16 cellular contexts compared by ENCODE assay signal in the genomic region with DNA sequence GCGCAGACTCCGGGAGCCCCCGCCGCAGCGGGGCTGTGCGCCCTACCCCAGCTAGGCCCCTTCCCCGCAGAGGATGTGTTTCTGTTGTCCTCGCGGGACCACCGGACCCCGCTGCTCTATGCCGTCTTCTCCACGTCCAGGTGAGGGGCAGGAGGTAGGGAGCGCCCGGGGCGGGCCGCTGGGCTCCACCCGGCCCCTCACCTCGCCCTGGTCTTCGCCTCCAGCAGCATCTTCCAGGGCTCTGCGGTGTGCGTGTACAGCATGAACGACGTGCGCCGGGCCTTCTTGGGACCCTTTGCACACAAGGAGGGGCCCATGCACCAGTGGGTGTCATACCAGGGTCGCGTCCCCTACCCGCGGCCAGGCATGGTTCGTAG. TPM values are rescaled to one million over a fixed set of nuclear protein-coding genes. Genes with fewer than 3 reads are reported as not detected.
DNase-seq lines count a peak whose midpoint lies in the region; ATAC-seq, FAIRE-seq and TF ChIP-seq lines count a peak whose summit lies in the region.
"Had no signal": no experiment of that assay in that cellular context is flagged by ENCODE, and none has a peak within 500 bp of the region (broad histone marks: within the 10 kb centered on the region; RNA-seq: fewer than 3 reads in every experiment).

No MANE protein-coding gene starts in this region.

- no peak overlapping the region for H3K18ac ChIP-seq in mesendoderm (ENCODE audit: low read length)

- no peaks in the 10 kb centered on the region; the same call in 1 of the 2 replicates for H4K20me1 ChIP-seq in K562 (replicated peaks; ENCODE audit: control insufficient read depth, insufficient read depth, low read length)

- no peak overlapping the region for H4K8ac ChIP-seq in mesendoderm (ENCODE audit: low read depth, low read length)

- H3K9me1 ChIP-seq in K562 (ENCODE audit: control insufficient read depth, insufficient read depth, low read length): no peaks in the 10 kb centered on the region

- no peak for TF ChIP-seq EP300 in K562 (IDR thresholded peaks at IDR 0.05; ENCODE audit: low read length)
- no peak for TF ChIP-seq EP300 in transverse colon (IDR thresholded peaks at IDR 0.05; ENCODE audit: low read depth)

- H3K4me2 ChIP-seq in K562 (ENCODE audit: insufficient read depth, low read length) (peak overlapping the region; percentile 43; the same call in 1 of the 2 replicates), mesendoderm (ENCODE audit: low read length) (no peak overlapping the region)

- TF ChIP-seq POLR2A in K562 (conservative IDR thresholded peaks at IDR 0.05) (no peak), transverse colon (IDR thresholded peaks at IDR 0.05) (no peak)

- no peak overlapping the region for H3K4ac ChIP-seq in mesendoderm (ENCODE audit: low read depth, low read length)

- H3K4me3 ChIP-seq in heart right ventricle (peak overlapping the region in 9 of 10 donors; percentile 18 to 54 (median 38)), K562 (no peak overlapping the region; the same call in 1 of the 2 replicates), mesendoderm (ENCODE audit: low read length) (no peak overlapping the region), transverse colon (peak overlapping the region in 2 of 4 donors; percentile 35 to 40), BE2C (ENCODE audit: low read depth, low read length) (no peak overlapping the region)
- H3K4me3 ChIP-seq: A549 had no signal

- WGBS in heart right ventricle, 2 donors: 48 to 66% methylated on average over 30 to 31 of the region's 31 CpGs
- 29% methylated on average over 10 of the region's 31 CpGs for WGBS in K562 (ENCODE audit: insufficient coverage, low coverage, missing lambda C conversion rate)
- no CpG with 5 or more reads among the region's 31 CpGs for WGBS in mesendoderm (ENCODE audit: extremely low coverage, insufficient coverage, low lambda C conversion rate)
- WGBS in transverse colon (ENCODE audit: low coverage in 1 of 2), 2 donors: 61% methylated on average over 29 of the region's 31 CpGs; no CpG with 5 or more reads in 1 of the 2 donors

- POLR2A ChIA-PET in K562 (lab: Yijun Ruan, JAX): no interaction called here

- no peak overlapping the region for H2BK5ac ChIP-seq in mesendoderm (ENCODE audit: low read length)

- H3K36me3 ChIP-seq in heart right ventricle (peaks cover 0 to 8% (median 0%) of the 10 kb centered on the region in 9 donors), K562 (ENCODE audit: control insufficient read depth, insufficient read depth, low read length) (no peaks in the 10 kb centered on the region), mesendoderm (ENCODE audit: control insufficient read depth, insufficient read depth, low read length) (no peaks in the 10 kb centered on the region), transverse colon (no peaks in the 10 kb centered on the region), BE2C (no peaks in the 10 kb centered on the region)

- no peak overlapping the region for H2AK5ac ChIP-seq in mesendoderm (ENCODE audit: low read length)

- no peak overlapping the region for H2BK15ac ChIP-seq in mesendoderm (replicated peaks; ENCODE audit: low read depth)

- ATAC-seq in heart right ventricle: peak in 1 of 8 donors; percentile 2
- ATAC-seq in left ventricle myocardium superior: no peak
- no peak for ATAC-seq in K562
- ATAC-seq in HG03342 (IDR thresholded peaks at IDR 0.05; ENCODE audit: unreplicated experiment): no peak

- CTCF ChIA-PET in K562 (lab: Yijun Ruan, JAX; ENCODE audit: low intra/inter-chr PET ratio): interaction anchor here (0.6 to 4.1 kb wide), 6 partner anchors 14 to 82 kb away, joined by 3 to 37 read pairs (median 10); a partner anchor contains a TSS

- H3K4me1 ChIP-seq in heart right ventricle (peaks cover 5 to 60% (median 39%) of the 10 kb centered on the region in 9 donors), K562 (replicated peaks in 1 of 2; ENCODE audit: control insufficient read depth in 2 of 2, insufficient read depth in 2 of 2, low read length in 2 of 2) (peaks cover 4 to 61% of the 10 kb centered on the region in 2 experiments; a peak in 3 of 5 replicates), mesendoderm (ENCODE audit: control insufficient read depth, low read depth, low read length) (peaks cover 3% of the 10 kb centered on the region), transverse colon (peaks cover 14 to 48% (median 31%) of the 10 kb centered on the region in 4 donors), BE2C (no peaks in the 10 kb centered on the region)

- intact Hi-C loops in heart right ventricle (cut with DNase I): loop anchor here (1.0 to 10.0 kb wide), 14 partner anchors 46 to 155 kb away; a partner anchor contains a TSS
- intact Hi-C loops in left ventricle myocardium superior (cut with micrococcal nuclease): loop anchor here (2.0 kb wide), 1 partner anchor 19 kb away; a partner anchor contains a TSS
- intact Hi-C loops in K562 (cut with micrococcal nuclease): loop anchor here (1.0 to 5.0 kb wide), 4 partner anchors 46 to 151 kb away; no protein-coding TSS in a partner anchor
- intact Hi-C loops in transverse colon (cut with DNase I; ENCODE audit: low total_unique reads): loop anchor here (2.0 to 10.0 kb wide), 3 partner anchors 47 to 149 kb away; a partner anchor contains a TSS

- no peak for TF ChIP-seq RAD21 in K562 (CRISPR knock-in tag; conservative IDR thresholded peaks at IDR 0.05 in 1 of 2, IDR thresholded peaks at IDR 0.05 in 1 of 2)

- no peak overlapping the region for H2BK120ac ChIP-seq in mesendoderm (ENCODE audit: low read depth, low read length)

- H3K9ac ChIP-seq in K562 (ENCODE audit: insufficient read depth in 1 of 2, low read depth in 2 of 2, low read length in 2 of 2) (peak overlapping the region in 1 of 2 experiments; percentile 93; a peak in 1 of 4 replicates), mesendoderm (ENCODE audit: low read length) (no peak overlapping the region)
- H3K9ac ChIP-seq: parathyroid adenoma had no signal

- H3K56ac ChIP-seq in mesendoderm (ENCODE audit: low read length): peak overlapping the region; percentile 25

- H3K79me2 ChIP-seq in K562 (ENCODE audit: control insufficient read depth, insufficient read depth, low read length) (no peaks in the 10 kb centered on the region), mesendoderm (ENCODE audit: control insufficient read depth, insufficient read depth, low read length) (no peaks in the 10 kb centered on the region)

- peak overlapping the region in 1 of 10 donors; percentile 41 for H3K27ac ChIP-seq in heart right ventricle
- H3K27ac ChIP-seq in K562 (ENCODE audit: extremely low read depth, low read depth, low read length): no peak overlapping the region
- no peak overlapping the region for H3K27ac ChIP-seq in mesendoderm (ENCODE audit: low read depth, low read length)
- H3K27ac ChIP-seq in transverse colon: no peak overlapping the region

- no peaks in the 10 kb centered on the region for H3K79me1 ChIP-seq in mesendoderm (ENCODE audit: low read length)

- peaks cover 0 to 47% (median 10%) of the 10 kb centered on the region in 7 donors for H3K27me3 ChIP-seq in heart right ventricle
- H3K27me3 ChIP-seq in K562 (ENCODE audit: control insufficient read depth in 2 of 2, insufficient read depth in 2 of 2, low read length in 2 of 2): no peaks in the 10 kb centered on the region
- peaks cover 11% of the 10 kb centered on the region for H3K27me3 ChIP-seq in mesendoderm (ENCODE audit: insufficient read depth, low read length, poor library complexity)
- peaks cover 33% of the 10 kb centered on the region for H3K27me3 ChIP-seq in transverse colon
- peaks cover 43% of the 10 kb centered on the region for H3K27me3 ChIP-seq in BE2C
- H3K27me3 ChIP-seq: ascending aorta had no signal

- H2AFZ ChIP-seq in K562 (ENCODE audit: low read depth, low read length): no peak overlapping the region; the same call in 1 of the 2 replicates

- BruUV-seq in K562 (replicated peaks; lab: Mats Ljungman, UMichigan): no TSS peak

- in situ Hi-C loops in K562 (cut with MboI) (loop anchor here (5.0 kb wide), 2 partner anchors 46 to 81 kb away; a partner anchor contains a TSS), transverse colon (cut with MboI; ENCODE audit: low pct_ligation_motif_present in 1 of 4, low pct_unique_long_range_greater_than_20kb in 1 of 4, low sequenced_read_pairs in 3 of 4) (loop anchor here in 1 of 4 donors (5.0 kb wide), 1 partner anchor 81 kb away; a partner anchor contains a TSS)

- DNase-seq in heart right ventricle (no peak), left ventricle myocardium superior (no peak), K562 (ENCODE audit: extremely low read depth in 1 of 4, low spot score in 3 of 4) (no peak), mesendoderm (no peak), urothelium cell line (ENCODE audit: low spot score) (no peak), transverse colon (no peak), BE2C (no peak)
- DNase-seq: NCI-H187 treated with DMSO at 0.1 percent for 48 hours had no signal

- no peak overlapping the region for H4K5ac ChIP-seq in mesendoderm (ENCODE audit: low read length)

- TF ChIP-seq CTCF in heart right ventricle (IDR thresholded peaks at IDR 0.05): no peak
- TF ChIP-seq CTCF in K562 (IDR thresholded peaks at IDR 0.05 in 2 of 3, conservative IDR thresholded peaks at IDR 0.05 in 1 of 3; ENCODE audit: insufficient read depth in 2 of 3, low read depth in 1 of 3, low read length in 3 of 3): no peak
- TF ChIP-seq CTCF in transverse colon (IDR thresholded peaks at IDR 0.05): no peak
- no peak for TF ChIP-seq CTCF in BE2C (IDR thresholded peaks at IDR 0.05; ENCODE audit: low read depth, low read length)

- no peaks in the 10 kb centered on the region for H3K9me3 ChIP-seq in heart right ventricle
- no peaks in the 10 kb centered on the region for H3K9me3 ChIP-seq in K562 (replicated peaks; ENCODE audit: control insufficient read depth, insufficient read depth, low read depth, low read length)
- no peaks in the 10 kb centered on the region for H3K9me3 ChIP-seq in transverse colon
- no peaks in the 10 kb centered on the region for H3K9me3 ChIP-seq in BE2C
- H3K9me3 ChIP-seq: A549, ascending aorta had no signal

- no peak overlapping the region for H3K23ac ChIP-seq in mesendoderm (ENCODE audit: low read length)

- FAIRE-seq in K562 (lab: Jason Lieb, UNC) (no peak), urothelium cell line (lab: Jason Lieb, UNC) (peak; percentile 5)
- FAIRE-seq: A549, frontal cortex, TTC549 had no signal

RNA-seq across cellular contexts. Expression of a gene that starts 4.7 kb away (rescaled TPM):
- 10 to 100 TPM; 14.9 to 28.8 (median 21.9) TPM for total RNA-seq in heart right ventricle
- 10 to 100 TPM; 21.2 to 46.7 TPM for polyA plus RNA-seq in heart right ventricle
- 20.6 TPM for total RNA-seq in left ventricle myocardium superior
- 7.6 and 22.1 TPM in 2 replicates for total RNA-seq in K562 (2011; cell fraction: chromatin; rRNA removed; ENCODE audit: low replicate concordance)
- 12.1 and 17.2 TPM in 2 replicates for total RNA-seq in K562 (2011; cell fraction: nucleolus; rRNA removed)
- 4.6 and 11.0 TPM in 2 replicates for total RNA-seq in K562 (2011; cell fraction: nucleoplasm; rRNA removed)
- total RNA-seq in K562 (2014; rRNA removed): 0.82 and 1.1 TPM in 2 replicates
- 0.13 and 0.18 TPM in 2 replicates for total RNA-seq in K562 (2014; rRNA removed; fragmentation: Illumina TruSeq; extraction: Trizol)
- total RNA-seq in K562 (2015; rRNA removed; fragmentation: Illumina TruSeq; extraction: Trizol): 0.29 and 0.30 TPM in 2 replicates
- 1.8 and 2.2 TPM in 2 replicates for total RNA-seq in K562 (2021)
- 1.3 and 2.5 TPM in 2 replicates for polyA plus RNA-seq in K562 (2011; rRNA removed)
- 1.5 and 2.7 TPM in 2 replicates for polyA plus RNA-seq in K562 (2011; cell fraction: cytosol; rRNA removed)
- polyA plus RNA-seq in K562 (2011; cell fraction: nucleus; rRNA removed): 31.8 and 37.3 TPM in 2 replicates
- 1.3 and 4.7 TPM in 2 replicates for polyA plus RNA-seq in K562 (2012)
- polyA plus RNA-seq in K562 (2014; fragmentation: Illumina TruSeq; extraction: Trizol): 0.27 and 0.37 TPM in 2 replicates
- under 1 TPM in 1 of 2 experiments, not detected in 1; 0.03 TPM for polyA plus RNA-seq in K562 (2014; fragmentation: Nextera tagmentation; extraction: Ambion mirVana)
- polyA plus RNA-seq in K562 (2014; rRNA removed): 1.7 and 2.3 TPM in 2 replicates
- 0.18 and 0.33 TPM in 2 replicates for polyA minus RNA-seq in K562 (2011; rRNA and poly(A)+ RNA removed)
- 3.0 and 5.2 TPM in 2 replicates for polyA minus RNA-seq in K562 (2011; cell fraction: cytosol; rRNA and poly(A)+ RNA removed)
- 4.4 and 10.3 TPM in 2 replicates for polyA minus RNA-seq in K562 (2011; cell fraction: nucleus; rRNA and poly(A)+ RNA removed)
- polyA plus RNA-seq in mesendoderm (2013, experiment 1 of 2): 1.9 TPM
- 2.2 TPM for polyA plus RNA-seq in mesendoderm (2013, experiment 2 of 2)
- total RNA-seq in transverse colon: 100 to 1,000 TPM in 2 of 4 donors, 10 to 100 TPM in 2; 59.5 to 423 (median 122) TPM
- polyA plus RNA-seq in BE2C (2012; ENCODE audit: insufficient read depth, insufficient read length, low read depth): 1.5 TPM

RNA-seq across cellular contexts. Expression of a gene that starts 5.2 kb away (rescaled TPM):
- 10 to 100 TPM; 13.2 to 45.2 (median 33.2) TPM for total RNA-seq in heart right ventricle
- polyA plus RNA-seq in heart right ventricle: 10 to 100 TPM in 1 of 2 donors, 1 to 10 TPM in 1; 1.9 to 26.3 TPM
- 31.6 TPM for total RNA-seq in left ventricle myocardium superior
- total RNA-seq in K562 (2011; cell fraction: chromatin; rRNA removed; ENCODE audit: low replicate concordance): not detected in 2 replicates
- total RNA-seq in K562 (2011; cell fraction: nucleolus; rRNA removed): not detected in 2 replicates
- not detected in 2 replicates for total RNA-seq in K562 (2011; cell fraction: nucleoplasm; rRNA removed)
- not detected in 2 replicates for total RNA-seq in K562 (2014; rRNA removed)
- total RNA-seq in K562 (2014; rRNA removed; fragmentation: Illumina TruSeq; extraction: Trizol): not detected in 2 replicates
- total RNA-seq in K562 (2015; rRNA removed; fragmentation: Illumina TruSeq; extraction: Trizol): not detected in 2 replicates
- not detected in 2 replicates for total RNA-seq in K562 (2021)
- polyA plus RNA-seq in K562 (2011; rRNA removed): not detected in 2 replicates
- polyA plus RNA-seq in K562 (2011; cell fraction: cytosol; rRNA removed): not detected in 2 replicates
- 0.10 TPM in 1 of 2 replicates, not detected in the other for polyA plus RNA-seq in K562 (2011; cell fraction: nucleus; rRNA removed)
- polyA plus RNA-seq in K562 (2012): 0.08 and 0.12 TPM in 2 replicates
- not detected in 2 replicates for polyA plus RNA-seq in K562 (2014; fragmentation: Illumina TruSeq; extraction: Trizol)
- not detected for polyA plus RNA-seq in K562 (2014; fragmentation: Nextera tagmentation; extraction: Ambion mirVana)
- not detected in 2 replicates for polyA plus RNA-seq in K562 (2014; rRNA removed)
- not detected in 2 replicates for polyA minus RNA-seq in K562 (2011; rRNA and poly(A)+ RNA removed)
- not detected in 2 replicates for polyA minus RNA-seq in K562 (2011; cell fraction: cytosol; rRNA and poly(A)+ RNA removed)
- polyA minus RNA-seq in K562 (2011; cell fraction: nucleus; rRNA and poly(A)+ RNA removed): not detected in 2 replicates
- polyA plus RNA-seq in mesendoderm (2013, experiment 1 of 2): 0.06 TPM
- 0.06 TPM for polyA plus RNA-seq in mesendoderm (2013, experiment 2 of 2)
- not detected for total RNA-seq in transverse colon
- not detected for polyA plus RNA-seq in BE2C (2012; ENCODE audit: insufficient read depth, insufficient read length, low read depth)
- total RNA-seq: activated CD4-positive, alpha-beta T cell treated with anti-CD3 and anti-CD28 coated beads, Interleukin-2, amount 10 ng/mL, durations not matched to agents 7 days and 5 days; ascending aorta; epithelial cell of proximal tubule had no signal

RNA-seq across cellular contexts. Expression of a gene that starts 18.6 kb away (rescaled TPM):
- total RNA-seq in heart right ventricle: 10 to 100 TPM; 45.3 to 96.2 (median 54.1) TPM
- polyA plus RNA-seq in heart right ventricle: 100 to 1,000 TPM in 1 of 2 donors, 10 to 100 TPM in 1; 88.1 to 123 TPM
- total RNA-seq in left ventricle myocardium superior: 79.3 TPM
- total RNA-seq in K562 (2011; cell fraction: chromatin; rRNA removed; ENCODE audit: low replicate concordance): 134 and 435 TPM in 2 replicates
- total RNA-seq in K562 (2011; cell fraction: nucleolus; rRNA removed): 318 and 350 TPM in 2 replicates
- total RNA-seq in K562 (2011; cell fraction: nucleoplasm; rRNA removed): 152 and 197 TPM in 2 replicates
- total RNA-seq in K562 (2014; rRNA removed): 75.1 and 91.2 TPM in 2 replicates
- total RNA-seq in K562 (2014; rRNA removed; fragmentation: Illumina TruSeq; extraction: Trizol): 31.2 and 42.6 TPM in 2 replicates
- total RNA-seq in K562 (2015; rRNA removed; fragmentation: Illumina TruSeq; extraction: Trizol): 54.4 and 57.2 TPM in 2 replicates
- 115 and 116 TPM in 2 replicates for total RNA-seq in K562 (2021)
- 44.6 and 56.2 TPM in 2 replicates for polyA plus RNA-seq in K562 (2011; rRNA removed)
- 47.8 and 103 TPM in 2 replicates for polyA plus RNA-seq in K562 (2011; cell fraction: cytosol; rRNA removed)
- 475 and 549 TPM in 2 replicates for polyA plus RNA-seq in K562 (2011; cell fraction: nucleus; rRNA removed)
- 69.2 and 72.6 TPM in 2 replicates for polyA plus RNA-seq in K562 (2012)
- polyA plus RNA-seq in K562 (2014; fragmentation: Illumina TruSeq; extraction: Trizol): 52.8 and 58.1 TPM in 2 replicates
- polyA plus RNA-seq in K562 (2014; fragmentation: Nextera tagmentation; extraction: Ambion mirVana): 10 to 100 TPM; 30.5 to 41.0 TPM
- 79.9 and 91.5 TPM in 2 replicates for polyA plus RNA-seq in K562 (2014; rRNA removed)
- 20.2 and 31.4 TPM in 2 replicates for polyA minus RNA-seq in K562 (2011; rRNA and poly(A)+ RNA removed)
- polyA minus RNA-seq in K562 (2011; cell fraction: cytosol; rRNA and poly(A)+ RNA removed): 26.1 and 29.9 TPM in 2 replicates
- 118 and 130 TPM in 2 replicates for polyA minus RNA-seq in K562 (2011; cell fraction: nucleus; rRNA and poly(A)+ RNA removed)
- 76.8 TPM for polyA plus RNA-seq in mesendoderm (2013, experiment 1 of 2)
- polyA plus RNA-seq in mesendoderm (2013, experiment 2 of 2): 74.0 TPM
- 100 to 1,000 TPM in 1 of 4 donors, 10 to 100 TPM in 3; 44.9 to 183 (median 59.5) TPM for total RNA-seq in transverse colon
- polyA plus RNA-seq in BE2C (2012; ENCODE audit: insufficient read depth, insufficient read length, low read depth): 300 TPM

RNA-seq across cellular contexts. Expression of a gene that starts 25.5 kb away (rescaled TPM):
- total RNA-seq in heart right ventricle: 1 to 10 TPM in 8 of 10 donors, under 1 TPM in 2; 0.80 to 3.0 (median 1.9) TPM
- polyA plus RNA-seq in heart right ventricle: 1 to 10 TPM; 2.0 to 2.8 TPM
- 0.92 TPM for total RNA-seq in left ventricle myocardium superior
- total RNA-seq in K562 (2011; cell fraction: chromatin; rRNA removed; ENCODE audit: low replicate concordance): 5.1 and 18.1 TPM in 2 replicates
- total RNA-seq in K562 (2011; cell fraction: nucleolus; rRNA removed): 10.5 and 12.3 TPM in 2 replicates
- total RNA-seq in K562 (2011; cell fraction: nucleoplasm; rRNA removed): 6.0 and 7.5 TPM in 2 replicates
- 6.8 and 12.8 TPM in 2 replicates for total RNA-seq in K562 (2014; rRNA removed)
- total RNA-seq in K562 (2014; rRNA removed; fragmentation: Illumina TruSeq; extraction: Trizol): 2.1 and 2.4 TPM in 2 replicates
- total RNA-seq in K562 (2015; rRNA removed; fragmentation: Illumina TruSeq; extraction: Trizol): 8.3 and 9.1 TPM in 2 replicates
- 7.0 and 9.8 TPM in 2 replicates for total RNA-seq in K562 (2021)
- 5.4 and 6.8 TPM in 2 replicates for polyA plus RNA-seq in K562 (2011; rRNA removed)
- 10.7 and 28.9 TPM in 2 replicates for polyA plus RNA-seq in K562 (2011; cell fraction: cytosol; rRNA removed)
- 11.9 and 20.3 TPM in 2 replicates for polyA plus RNA-seq in K562 (2011; cell fraction: nucleus; rRNA removed)
- polyA plus RNA-seq in K562 (2012): 8.0 and 13.8 TPM in 2 replicates
- 9.1 and 9.8 TPM in 2 replicates for polyA plus RNA-seq in K562 (2014; fragmentation: Illumina TruSeq; extraction: Trizol)
- 1 to 10 TPM in 1 of 2 experiments, under 1 TPM in 1; 0.38 to 1.0 TPM for polyA plus RNA-seq in K562 (2014; fragmentation: Nextera tagmentation; extraction: Ambion mirVana)
- polyA plus RNA-seq in K562 (2014; rRNA removed): 9.0 and 16.5 TPM in 2 replicates
- 1.7 and 2.9 TPM in 2 replicates for polyA minus RNA-seq in K562 (2011; rRNA and poly(A)+ RNA removed)
- 3.8 and 4.4 TPM in 2 replicates for polyA minus RNA-seq in K562 (2011; cell fraction: cytosol; rRNA and poly(A)+ RNA removed)
- 5.4 and 6.2 TPM in 2 replicates for polyA minus RNA-seq in K562 (2011; cell fraction: nucleus; rRNA and poly(A)+ RNA removed)
- 3.6 TPM for polyA plus RNA-seq in mesendoderm (2013, experiment 1 of 2)
- 3.0 TPM for polyA plus RNA-seq in mesendoderm (2013, experiment 2 of 2)
- total RNA-seq in transverse colon: 10 to 100 TPM in 1 of 4 donors, 1 to 10 TPM in 2, under 1 TPM in 1; 0.79 to 11.2 (median 3.8) TPM
- 4.2 TPM for polyA plus RNA-seq in BE2C (2012; ENCODE audit: insufficient read depth, insufficient read length, low read depth)
- total RNA-seq: ascending aorta had no signal

RNA-seq across cellular contexts. Expression of a gene that starts 25.5 kb away (rescaled TPM):
- 10 to 100 TPM in 1 of 10 donors, 1 to 10 TPM in 9; 7.7 to 11.1 (median 8.2) TPM for total RNA-seq in heart right ventricle
- 10 to 100 TPM in 1 of 2 donors, 1 to 10 TPM in 1; 6.4 to 13.5 TPM for polyA plus RNA-seq in heart right ventricle
- 6.7 TPM for total RNA-seq in left ventricle myocardium superior
- 16.2 and 63.0 TPM in 2 replicates for total RNA-seq in K562 (2011; cell fraction: chromatin; rRNA removed; ENCODE audit: low replicate concordance)
- total RNA-seq in K562 (2011; cell fraction: nucleolus; rRNA removed): 43.6 and 46.5 TPM in 2 replicates
- total RNA-seq in K562 (2011; cell fraction: nucleoplasm; rRNA removed): 23.6 and 28.2 TPM in 2 replicates
- total RNA-seq in K562 (2014; rRNA removed): 12.8 and 19.6 TPM in 2 replicates
- 3.6 and 4.5 TPM in 2 replicates for total RNA-seq in K562 (2014; rRNA removed; fragmentation: Illumina TruSeq; extraction: Trizol)
- 7.7 and 8.4 TPM in 2 replicates for total RNA-seq in K562 (2015; rRNA removed; fragmentation: Illumina TruSeq; extraction: Trizol)
- 17.1 and 20.8 TPM in 2 replicates for total RNA-seq in K562 (2021)
- 8.6 and 21.4 TPM in 2 replicates for polyA plus RNA-seq in K562 (2011; rRNA removed)
- polyA plus RNA-seq in K562 (2011; cell fraction: cytosol; rRNA removed): 18.4 and 19.8 TPM in 2 replicates
- polyA plus RNA-seq in K562 (2011; cell fraction: nucleus; rRNA removed): 94.4 and 123 TPM in 2 replicates
- polyA plus RNA-seq in K562 (2012): 14.0 and 25.1 TPM in 2 replicates
- 18.1 and 23.5 TPM in 2 replicates for polyA plus RNA-seq in K562 (2014; fragmentation: Illumina TruSeq; extraction: Trizol)
- polyA plus RNA-seq in K562 (2014; fragmentation: Nextera tagmentation; extraction: Ambion mirVana): 1 to 10 TPM in 1 of 2 experiments, under 1 TPM in 1; 0.82 to 1.7 TPM
- polyA plus RNA-seq in K562 (2014; rRNA removed): 13.6 and 24.0 TPM in 2 replicates
- polyA minus RNA-seq in K562 (2011; rRNA and poly(A)+ RNA removed): 7.3 and 8.6 TPM in 2 replicates
- 5.2 and 5.9 TPM in 2 replicates for polyA minus RNA-seq in K562 (2011; cell fraction: cytosol; rRNA and poly(A)+ RNA removed)
- polyA minus RNA-seq in K562 (2011; cell fraction: nucleus; rRNA and poly(A)+ RNA removed): 27.1 and 33.3 TPM in 2 replicates
- 6.2 TPM for polyA plus RNA-seq in mesendoderm (2013, experiment 1 of 2)
- 6.0 TPM for polyA plus RNA-seq in mesendoderm (2013, experiment 2 of 2)
- 10 to 100 TPM in 1 of 4 donors, 1 to 10 TPM in 3; 5.2 to 13.0 (median 7.8) TPM for total RNA-seq in transverse colon
- 16.1 TPM for polyA plus RNA-seq in BE2C (2012; ENCODE audit: insufficient read depth, insufficient read length, low read depth)

Comparison
In these comparisons a context has a peak if more than half of its experiments do, and no peak if none do; other contexts are left out.
1. H3K4me3 ChIP-seq: peak in heart right ventricle (9 of 10); none in K562 (single experiment), mesendoderm (single experiment) and BE2C (single experiment).
2. RNA of a gene that starts 5.2 kb away (total RNA-seq): 13.2 to 45.2 TPM in heart right ventricle and 31.6 TPM in left ventricle myocardium superior (single experiment); not detected in K562 and not detected in transverse colon; every median in the first group is over 10 times any median in the second.